8 cellular contexts compared by ENCODE assay signal in genomic region chr1:67700692-67701410, GRCh38. TPM values are rescaled to one million over a fixed set of nuclear protein-coding genes. Genes with fewer than 3 reads are reported as not detected.
A peak's percentile ranks its signal among the peaks of the same experiment; 100 is the strongest.
DNase-seq lines count a peak whose midpoint lies in the region; ATAC-seq and TF ChIP-seq lines count a peak whose summit lies in the region.

No MANE protein-coding gene starts in this region.

- CTCF ChIA-PET in PC-3 (lab: Charles Lee), result interaction anchor here (0.6 to 1.3 kb wide), 3 partner anchors 16 to 31 kb away, joined by 7 to 11 read pairs (median 7); partner anchors contain the start of gene GADD45A

- no peaks in the 10 kb centered on the region for H4K20me1 ChIP-seq in PC-3 (ENCODE audit: low read length)
- H4K20me1 ChIP-seq in smooth muscle cell (ENCODE audit: low read depth), result no peaks in the 10 kb centered on the region

- BruUV-seq in PC-3 (replicated peaks; lab: Mats Ljungman, UMichigan), result no TSS peak

- H2AFZ ChIP-seq in PC-3 (ENCODE audit: low read length) (0 out of 2 replicates have a peak overlapping the region, but pooled peaks have one; percentile 8), smooth muscle cell (ENCODE audit: low read depth) (no peak overlapping the region)

- H3K27ac ChIP-seq in PC-3 (ENCODE audit: low read length) (peak overlapping the region; percentile 43), smooth muscle cell (ENCODE audit: low read depth) (peak overlapping the region; percentile 65)

- WGBS in smooth muscle cell (ENCODE audit: low lambda C conversion rate), result 30% methylated on average over 8 of the region's 8 CpGs

- H3K9ac ChIP-seq in PC-3 (ENCODE audit: low read length), result no peak overlapping the region; the same call in 1 of the 2 replicates
- peak overlapping the region; percentile 47 for H3K9ac ChIP-seq in smooth muscle cell (ENCODE audit: low read depth)

- H3K27me3 ChIP-seq in PC-3 (ENCODE audit: low read length) (no peaks in the 10 kb centered on the region), smooth muscle cell (ENCODE audit: low read depth) (no peaks in the 10 kb centered on the region)

- H3K4me2 ChIP-seq in PC-3 (ENCODE audit: low read length) (peak overlapping the region; percentile 24), smooth muscle cell (peak overlapping the region; percentile 20)

- intact Hi-C loops in PC-3 (cut with micrococcal nuclease), result no loop called here

- no peaks in the 10 kb centered on the region for H3K9me2 ChIP-seq in PC-3 (replicated peaks; ENCODE audit: low read length)

- H3K4me3 ChIP-seq in PC-3 (ENCODE audit: low read length), result no peak overlapping the region
- no peak overlapping the region for H3K4me3 ChIP-seq in epithelial cell of esophagus (ENCODE audit: low read length)
- H3K4me3 ChIP-seq in smooth muscle cell, result no peak overlapping the region

- no peaks in the 10 kb centered on the region for H3F3A ChIP-seq in PC-3 (ENCODE audit: low read length, unreplicated experiment)
- H3F3A ChIP-seq in smooth muscle cell (ENCODE audit: low read depth), result no peaks in the 10 kb centered on the region

- POLR2A ChIA-PET in PC-3 (lab: Charles Lee; ENCODE audit: unreplicated experiment), result interaction anchor here (0.6 kb wide), 1 partner anchor 17 kb away, joined by 4 read pairs; no protein-coding TSS in a partner anchor

- ATAC-seq in PC-3, result peak; percentile 76

- TF ChIP-seq CTCF in PC-3 (conservative IDR thresholded peaks at IDR 0.05; ENCODE audit: low read depth, low read length), result peak; percentile 37; the same call in 1 of the 2 replicates
- TF ChIP-seq CTCF in epithelial cell of esophagus (IDR thresholded peaks at IDR 0.05; ENCODE audit: insufficient read depth, low read depth, low read length, missing control alignments), result no peak
- peak; percentile 22 for TF ChIP-seq CTCF in smooth muscle cell (IDR thresholded peaks at IDR 0.05; ENCODE audit: borderline replicate concordance, insufficient read depth, poor library complexity, severe bottlenecking)

- H3K9me3 ChIP-seq in PC-3 (ENCODE audit: low read length) (no peaks in the 10 kb centered on the region), smooth muscle cell (replicated peaks; ENCODE audit: low read depth) (no peaks in the 10 kb centered on the region)

- peak; percentile 17 to 23 for DNase-seq in stimulated activated CD4-positive, alpha-beta T cell treated with anti-CD3 and anti-CD28 coated beads, Interleukin-2, amount 100 ng/mL, for 24 hours
- no peak for DNase-seq in stimulated activated CD4-positive, alpha-beta T cell treated with anti-CD3 and anti-CD28 coated beads, Interleukin-12 subunit alpha, Interleukin-12 subunit beta, amount 100 ng/mL, for 4 hours
- DNase-seq in PC-3 (peak; percentile 78), epithelial cell of esophagus (ENCODE audit: low read depth) (peak; percentile 70), smooth muscle cell (lab: John Stamatoyannopoulos, UW; ENCODE audit: unreplicated experiment) (no peak), occipital lobe (lab: John Stamatoyannopoulos, UW) (no peak), KG1 (lab: John Stamatoyannopoulos, UW) (no peak), midbrain (lab: John Stamatoyannopoulos, UW) (no peak)

- H3K4me1 ChIP-seq in PC-3 (ENCODE audit: insufficient read depth, low read length) (peaks cover 19% of the 10 kb centered on the region), smooth muscle cell (ENCODE audit: low read depth) (peaks cover 6% of the 10 kb centered on the region)

- H3K79me2 ChIP-seq in PC-3 (ENCODE audit: low read length), result no peaks in the 10 kb centered on the region
- no peaks in the 10 kb centered on the region for H3K79me2 ChIP-seq in smooth muscle cell (ENCODE audit: low read depth)

- H3K36me3 ChIP-seq in PC-3 (ENCODE audit: low read depth, low read length), result peaks cover 3% of the 10 kb centered on the region; the same call in 1 of the 2 replicates
- peaks cover 6% of the 10 kb centered on the region for H3K36me3 ChIP-seq in smooth muscle cell (ENCODE audit: low read depth)

RNA-seq across cellular contexts. Expression of gene GADD45A, which starts 15.8 kb away (rescaled TPM):
- total RNA-seq in PC-3 (2014; rRNA removed), result 129 and 153 TPM in 2 replicates
- 130 and 141 TPM in 2 replicates for total RNA-seq in smooth muscle cell
- 205 and 250 TPM in 2 replicates for polyA plus RNA-seq in smooth muscle cell
- 9.0 TPM for total RNA-seq in occipital lobe

Comparison
In these comparisons a context has a peak if more than half of its experiments do, and no peak if none do; other contexts are left out.
1. DNase-seq: peak in stimulated activated CD4-positive, alpha-beta T cell treated with anti-CD3 and anti-CD28 coated beads, Interleukin-2, amount 100 ng/mL, for 24 hours (2 of 2), PC-3 (single experiment) and epithelial cell of esophagus (single experiment); none in stimulated activated CD4-positive, alpha-beta T cell treated with anti-CD3 and anti-CD28 coated beads, Interleukin-12 subunit alpha, Interleukin-12 subunit beta, amount 100 ng/mL, for 4 hours (single experiment), smooth muscle cell (single experiment), occipital lobe (single experiment), KG1 (single experiment) and midbrain (single experiment).
2. RNA of gene GADD45A, which starts 15.8 kb away (total RNA-seq): 130 to 141 TPM in smooth muscle cell and 129 to 153 TPM in PC-3; 9.0 TPM in occipital lobe (single experiment); every median in the first group is over 10 times any median in the second.